In genomic region chr14:69324341-69324931, GRCh38 we compare ENCODE assay signal across 1 cellular context.
TF ChIP-seq lines count a peak whose summit lies in the region.

No MANE protein-coding gene starts in this region.

TF ChIP-seq in WTC11, 78 proteins besides CTCF, POLR2A, EP300 and RAD21 (continued from another document):
- TF ChIP-seq FOXP4 (CRISPR knock-in tag; IDR thresholded peaks at IDR 0.05): no peak
- no peak for TF ChIP-seq ZBTB21 (CRISPR knock-in tag; IDR thresholded peaks at IDR 0.05; ENCODE audit: borderline replicate concordance)
- TF ChIP-seq SMAD3 (CRISPR knock-in tag; IDR thresholded peaks at IDR 0.05; ENCODE audit: borderline replicate concordance): no peak
- no peak for TF ChIP-seq TP53 (CRISPR knock-in tag; IDR thresholded peaks at IDR 0.05)
- no peak for TF ChIP-seq USF2 (CRISPR knock-in tag; IDR thresholded peaks at IDR 0.05)
- no peak for TF ChIP-seq SOX15 (CRISPR knock-in tag; IDR thresholded peaks at IDR 0.05)
- no peak for TF ChIP-seq ZNF263 (CRISPR knock-in tag; IDR thresholded peaks at IDR 0.05; ENCODE audit: low read depth)
- TF ChIP-seq MLX (CRISPR knock-in tag; IDR thresholded peaks at IDR 0.05): no peak
